Comparison of ENCODE assay signal across 28 cellular contexts in genomic region chr20:21209668-21210067, GRCh38.
"Had no signal": no experiment of that assay in that cellular context is flagged by ENCODE, and none has a peak within 500 bp of the region (broad histone marks: within the 10 kb centered on the region; RNA-seq: fewer than 3 reads in every experiment).

No MANE protein-coding gene starts in this region.

- H3K9me3 ChIP-seq: colonic mucosa, esophagus muscularis mucosa, esophagus squamous epithelium, gastrocnemius medialis, gastroesophageal sphincter, heart left ventricle, heart right ventricle had no signal

- FAIRE-seq: colon, endometrium, endothelial cell of umbilical vein, frontal cortex had no signal

- H3K4me1 ChIP-seq: colonic mucosa, esophagus muscularis mucosa, esophagus squamous epithelium, foreskin keratinocyte, gastrocnemius medialis, gastroesophageal sphincter, heart left ventricle, heart right ventricle had no signal

- H3K79me2 ChIP-seq: hepatocyte had no signal

- DNase-seq: colonic mucosa; cortex of kidney; dermis blood vessel endothelial cell; dorsolateral prefrontal cortex; effector CD4-positive, alpha-beta T cell; effector CD8-positive, alpha-beta T cell; effector memory CD4-positive, alpha-beta T cell; effector memory CD8-positive, alpha-beta T cell; endodermal cell; erythroblast; esophagus squamous epithelium; foreskin fibroblast; foreskin keratinocyte; foreskin melanocyte; gastrocnemius medialis; glutamatergic neuron; heart left ventricle; heart right ventricle had no signal

- ATAC-seq: effector memory CD8-positive, alpha-beta T cell; esophagus mucosa; foreskin keratinocyte; gastrocnemius medialis; gastroesophageal sphincter; heart left ventricle; heart right ventricle had no signal

- H2AFZ ChIP-seq: hepatocyte had no signal

- H3K27ac ChIP-seq: colonic mucosa, coronary artery, dorsolateral prefrontal cortex, epithelial cell of prostate, esophagus muscularis mucosa, esophagus squamous epithelium, foreskin keratinocyte, gastrocnemius medialis, gastroesophageal sphincter, heart left ventricle, heart right ventricle, hepatocyte had no signal

- H3K4me2 ChIP-seq: hepatocyte had no signal

- H3K27me3 ChIP-seq: colonic mucosa, dorsolateral prefrontal cortex, esophagus muscularis mucosa, esophagus squamous epithelium, foreskin keratinocyte, gastrocnemius medialis, gastroesophageal sphincter, heart left ventricle, heart right ventricle, hepatocyte had no signal

- H3K4me3 ChIP-seq: colonic mucosa, coronary artery, dorsolateral prefrontal cortex, esophagus muscularis mucosa, esophagus squamous epithelium, gastrocnemius medialis, gastroesophageal sphincter, heart left ventricle, heart right ventricle, hepatocyte had no signal

- H3K36me3 ChIP-seq: colonic mucosa had no signal
